In the genomic region with DNA sequence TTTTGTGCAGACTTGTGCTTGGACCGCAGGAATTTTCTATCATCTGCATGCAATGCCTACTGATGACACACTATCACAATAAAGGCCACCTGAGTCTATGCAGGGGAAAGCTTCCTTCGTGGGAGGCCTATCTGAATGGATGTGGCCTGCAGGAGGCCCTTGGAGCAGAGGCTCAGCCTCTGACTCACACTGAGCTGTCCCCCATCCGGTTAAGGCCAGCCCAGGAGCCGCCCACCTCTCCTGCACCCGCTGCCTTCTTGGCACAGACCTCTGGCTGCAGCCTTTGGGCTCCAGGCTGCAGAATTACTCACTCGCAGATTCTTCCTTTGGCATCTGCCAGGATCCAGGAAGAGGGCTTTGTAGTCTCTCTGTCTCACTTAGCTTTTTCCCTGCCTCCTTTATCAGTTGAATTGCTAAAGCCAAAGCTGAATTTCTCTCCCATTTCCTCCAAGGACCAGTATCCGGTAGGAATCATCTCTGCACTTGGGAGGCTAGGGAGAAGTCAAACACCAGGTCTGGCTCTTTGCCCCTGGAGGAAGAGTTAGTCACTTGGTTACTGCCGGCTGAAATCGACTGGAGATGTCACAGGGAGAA, we compare ENCODE assay signal across 8 cellular contexts.
DNase-seq lines count a peak whose midpoint lies in the region; ATAC-seq and TF ChIP-seq lines count a peak whose summit lies in the region.

No MANE protein-coding gene starts in this region.

- no peaks in the 10 kb centered on the region for H3K4me1 ChIP-seq in body of pancreas
- H3K4me1 ChIP-seq in thoracic aorta (ENCODE audit: control insufficient read depth in 1 of 2, low read depth in 2 of 2): peaks cover 4 to 16% of the 10 kb centered on the region in 2 donors
- H3K4me1 ChIP-seq in CD8-positive, alpha-beta T cell (ENCODE audit: insufficient read depth, low read length): no peaks in the 10 kb centered on the region

- H3K27me3 Mint-ChIP-seq in activated CD8-positive, alpha-beta memory T cell treated with anti-CD3 and anti-CD28 coated beads, Interleukin-2, amount 10 ng/mL, durations not matched to agents 7 days and 5 days: no peaks in the 10 kb centered on the region
- H3K27me3 Mint-ChIP-seq in CD8-positive, alpha-beta T cell (ENCODE audit: low read depth): no peaks in the 10 kb centered on the region

- no peaks in the 10 kb centered on the region for H3K36me3 ChIP-seq in body of pancreas (replicated peaks in 1 of 2; ENCODE audit: insufficient read depth in 1 of 2, low read depth in 2 of 2)
- no peaks in the 10 kb centered on the region for H3K36me3 ChIP-seq in kidney epithelial cell (ENCODE audit: control insufficient read depth, insufficient read depth, low read length)
- H3K36me3 ChIP-seq in thoracic aorta: no peaks in the 10 kb centered on the region
- H3K36me3 ChIP-seq in CD8-positive, alpha-beta T cell (ENCODE audit: insufficient read depth, low read length): no peaks in the 10 kb centered on the region

- H3K9me3 ChIP-seq in body of pancreas (no peaks in the 10 kb centered on the region), thoracic aorta (no peaks in the 10 kb centered on the region)
- H3K9me3 ChIP-seq in CD8-positive, alpha-beta T cell (ENCODE audit: low read length): no peaks in the 10 kb centered on the region

- H3K4me3 Mint-ChIP-seq in activated CD8-positive, alpha-beta memory T cell treated with anti-CD3 and anti-CD28 coated beads, Interleukin-2, amount 10 ng/mL, durations not matched to agents 7 days and 5 days: no peak overlapping the region
- no peak overlapping the region for H3K4me3 Mint-ChIP-seq in CD8-positive, alpha-beta T cell

- CTCF ChIA-PET in activated CD8-positive, alpha-beta memory T cell treated with anti-CD3 and anti-CD28 coated beads, Interleukin-2, amount 10 ng/mL, durations not matched to agents 7 days and 5 days (lab: Charles Lee): interaction anchor here (1.0 to 2.9 kb wide), 3 partner anchors 9 to 911 kb away, joined by 3 to 8 read pairs (median 4); no protein-coding TSS in a partner anchor
- CTCF ChIA-PET in CD8-positive, alpha-beta T cell (lab: Charles Lee): no interaction called here

- no peaks in the 10 kb centered on the region for H3K36me3 Mint-ChIP-seq in activated CD8-positive, alpha-beta memory T cell treated with anti-CD3 and anti-CD28 coated beads, Interleukin-2, amount 10 ng/mL, durations not matched to agents 7 days and 5 days
- H3K36me3 Mint-ChIP-seq in CD8-positive, alpha-beta T cell: no peaks in the 10 kb centered on the region

- H3K27ac ChIP-seq in body of pancreas (peak overlapping the region in 2 of 4 donors; percentile 5 to 23), thoracic aorta (peak overlapping the region; percentile 31 to 54)
- H3K27ac ChIP-seq in CD8-positive, alpha-beta T cell (ENCODE audit: low read depth, low read length): no peak overlapping the region

- no peaks in the 10 kb centered on the region for H3K27me3 ChIP-seq in body of pancreas
- H3K27me3 ChIP-seq in kidney epithelial cell (ENCODE audit: control insufficient read depth, insufficient read depth, low read length): no peaks in the 10 kb centered on the region
- no peaks in the 10 kb centered on the region for H3K27me3 ChIP-seq in thoracic aorta (replicated peaks; ENCODE audit: insufficient read depth)
- H3K27me3 ChIP-seq in CD8-positive, alpha-beta T cell (ENCODE audit: insufficient read depth, low read length): no peaks in the 10 kb centered on the region

- no peaks in the 10 kb centered on the region for H3K9me3 Mint-ChIP-seq in activated CD8-positive, alpha-beta memory T cell treated with anti-CD3 and anti-CD28 coated beads, Interleukin-2, amount 10 ng/mL, durations not matched to agents 7 days and 5 days (ENCODE audit: low read depth)
- H3K9me3 Mint-ChIP-seq in CD8-positive, alpha-beta T cell: no peaks in the 10 kb centered on the region

- 48 to 56% methylated on average over 9 of the region's 9 CpGs for WGBS in body of pancreas, 2 donors

- no peak for TF ChIP-seq POLR2A in body of pancreas (IDR thresholded peaks at IDR 0.05)

- TF ChIP-seq CTCF in body of pancreas (IDR thresholded peaks at IDR 0.05) (no peak), kidney epithelial cell (IDR thresholded peaks at IDR 0.05; ENCODE audit: insufficient read depth, low read length, poor library complexity, severe bottlenecking) (no peak), thoracic aorta (IDR thresholded peaks at IDR 0.05) (no peak)
- TF ChIP-seq CTCF in CD8-positive, alpha-beta T cell (IDR thresholded peaks at IDR 0.05): no peak

- H3K4me1 Mint-ChIP-seq in activated CD8-positive, alpha-beta memory T cell treated with anti-CD3 and anti-CD28 coated beads, Interleukin-2, amount 10 ng/mL, durations not matched to agents 7 days and 5 days: peaks cover 1% of the 10 kb centered on the region
- peaks cover 4% of the 10 kb centered on the region for H3K4me1 Mint-ChIP-seq in CD8-positive, alpha-beta T cell (ENCODE audit: low read depth)

- no peak for DNase-seq in activated CD8-positive, alpha-beta memory T cell treated with anti-CD3 and anti-CD28 coated beads, Interleukin-2, amount 10 ng/mL, durations not matched to agents 7 days and 5 days
- DNase-seq in activated CD8-positive, alpha-beta memory T cell treated with anti-CD3 and anti-CD28 coated beads, Interleukin-2, amount 50 U/mL, for 48 hours: no peak
- DNase-seq in body of pancreas (peak in 3 of 4 donors; percentile 38 to 57 (median 54)), kidney epithelial cell (ENCODE audit: low read depth) (peak; percentile 97), thoracic aorta (ENCODE audit: low spot score) (peak; percentile 69), RPMI8226 (no peak), NCI-H774 (lab: John Stamatoyannopoulos, UW) (no peak)
- DNase-seq in CD8-positive, alpha-beta T cell: no peak

- H3K4me3 ChIP-seq in body of pancreas (no peak overlapping the region), kidney epithelial cell (ENCODE audit: low read depth, low read length) (no peak overlapping the region), thoracic aorta (no peak overlapping the region)
- no peak overlapping the region for H3K4me3 ChIP-seq in CD8-positive, alpha-beta T cell (ENCODE audit: low read depth, low read length)

- ATAC-seq in activated CD8-positive, alpha-beta memory T cell treated with anti-CD3 and anti-CD28 coated beads, Interleukin-2, amount 10 ng/mL, durations not matched to agents 7 days and 5 days: peak; percentile 39
- ATAC-seq in body of pancreas (peak; percentile 65), thoracic aorta (ENCODE audit: insufficient number of reproducible peaks, low FRiP score, low read depth) (peak; percentile 49)
- ATAC-seq in CD8-positive, alpha-beta T cell: no peak

- POLR2A ChIA-PET in CD8-positive, alpha-beta T cell (lab: Charles Lee): interaction anchor here (0.6 to 1.4 kb wide), 2 partner anchors 8 to 15 kb away, joined by 3 to 5 read pairs; no protein-coding TSS in a partner anchor

- intact Hi-C loops in body of pancreas (cut with DNase I): no loop called here
- intact Hi-C loops in CD8-positive, alpha-beta T cell (cut with DNase I, micrococcal nuclease): no loop called here

- H3K27ac Mint-ChIP-seq in activated CD8-positive, alpha-beta memory T cell treated with anti-CD3 and anti-CD28 coated beads, Interleukin-2, amount 10 ng/mL, durations not matched to agents 7 days and 5 days: no peak overlapping the region
- H3K27ac Mint-ChIP-seq in CD8-positive, alpha-beta T cell: no peak overlapping the region

Comparison
In these comparisons a context has a peak if more than half of its experiments do, and no peak if none do; other contexts are left out.
1. DNase-seq: peak in body of pancreas (3 of 4), kidney epithelial cell (single experiment) and thoracic aorta (single experiment); none in activated CD8-positive, alpha-beta memory T cell treated with anti-CD3 and anti-CD28 coated beads, Interleukin-2, amount 10 ng/mL, durations not matched to agents 7 days and 5 days (single experiment), activated CD8-positive, alpha-beta memory T cell treated with anti-CD3 and anti-CD28 coated beads, Interleukin-2, amount 50 U/mL, for 48 hours (single experiment), RPMI8226 (single experiment), CD8-positive, alpha-beta T cell (0 of 7) and NCI-H774 (single experiment).